In the genomic region with DNA sequence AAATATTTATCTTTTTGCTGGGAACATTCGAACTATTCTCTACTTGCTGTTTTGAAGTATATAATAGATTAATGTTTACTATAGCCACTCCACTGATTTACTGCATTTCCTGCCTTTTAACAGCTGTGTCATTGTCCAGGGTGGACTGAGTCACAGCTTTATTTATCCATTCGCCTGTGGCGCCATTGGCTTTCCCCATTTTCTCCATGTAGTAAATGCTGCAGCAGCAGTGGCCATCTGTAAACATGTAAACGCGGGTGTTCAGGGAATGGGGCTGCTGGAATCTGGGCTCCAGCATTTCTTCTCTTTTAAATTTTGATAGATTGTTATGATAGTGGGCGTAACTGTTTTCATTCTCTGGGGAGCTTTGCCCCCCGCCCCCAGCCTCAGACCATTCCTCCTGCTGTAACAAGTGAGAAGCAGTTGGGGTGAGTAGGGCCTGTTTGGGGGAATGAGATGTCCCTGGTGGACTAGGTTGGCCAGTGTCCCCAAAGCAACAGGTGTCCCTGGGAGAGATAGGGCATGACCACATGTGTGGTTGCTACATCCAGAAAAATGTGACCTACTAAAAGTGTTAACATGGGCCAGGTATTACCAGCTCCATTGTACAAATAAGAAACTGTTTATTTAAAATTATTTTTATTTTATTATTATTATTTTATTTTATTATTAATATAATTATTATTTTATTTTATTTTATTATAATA, we compare ENCODE assay signal across 1 cellular context.
TF ChIP-seq lines count a peak whose summit lies in the region.

No MANE protein-coding gene starts in this region.

TF ChIP-seq in SK-N-SH treated with all-trans-retinoic acid at 6 μM for 48 hours, 23 proteins besides CTCF, POLR2A, EP300 and RAD21 (continued from another document):
- TF ChIP-seq, protein P1, sequence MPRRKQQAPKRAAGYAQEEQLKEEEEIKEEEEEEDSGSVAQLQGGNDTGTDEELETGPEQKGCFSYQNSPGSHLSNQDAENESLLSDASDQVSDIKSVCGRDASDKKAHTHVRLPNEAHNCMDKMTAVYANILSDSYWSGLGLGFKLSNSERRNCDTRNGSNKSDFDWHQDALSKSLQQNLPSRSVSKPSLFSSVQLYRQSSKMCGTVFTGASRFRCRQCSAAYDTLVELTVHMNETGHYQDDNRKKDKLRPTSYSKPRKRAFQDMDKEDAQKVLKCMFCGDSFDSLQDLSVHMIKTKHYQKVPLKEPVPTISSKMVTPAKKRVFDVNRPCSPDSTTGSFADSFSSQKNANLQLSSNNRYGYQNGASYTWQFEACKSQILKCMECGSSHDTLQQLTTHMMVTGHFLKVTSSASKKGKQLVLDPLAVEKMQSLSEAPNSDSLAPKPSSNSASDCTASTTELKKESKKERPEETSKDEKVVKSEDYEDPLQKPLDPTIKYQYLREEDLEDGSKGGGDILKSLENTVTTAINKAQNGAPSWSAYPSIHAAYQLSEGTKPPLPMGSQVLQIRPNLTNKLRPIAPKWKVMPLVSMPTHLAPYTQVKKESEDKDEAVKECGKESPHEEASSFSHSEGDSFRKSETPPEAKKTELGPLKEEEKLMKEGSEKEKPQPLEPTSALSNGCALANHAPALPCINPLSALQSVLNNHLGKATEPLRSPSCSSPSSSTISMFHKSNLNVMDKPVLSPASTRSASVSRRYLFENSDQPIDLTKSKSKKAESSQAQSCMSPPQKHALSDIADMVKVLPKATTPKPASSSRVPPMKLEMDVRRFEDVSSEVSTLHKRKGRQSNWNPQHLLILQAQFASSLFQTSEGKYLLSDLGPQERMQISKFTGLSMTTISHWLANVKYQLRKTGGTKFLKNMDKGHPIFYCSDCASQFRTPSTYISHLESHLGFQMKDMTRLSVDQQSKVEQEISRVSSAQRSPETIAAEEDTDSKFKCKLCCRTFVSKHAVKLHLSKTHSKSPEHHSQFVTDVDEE (CRISPR knock-in tag; IDR thresholded peaks at IDR 0.05) = no peak
